ENCODE assay signal across 22 cellular contexts in genomic region chr11:33072465-33072864, GRCh38. TPM values are rescaled to one million over a fixed set of nuclear protein-coding genes. Genes with fewer than 3 reads are reported as not detected.
DNase-seq lines count a peak whose midpoint lies in the region; ATAC-seq, FAIRE-seq and TF ChIP-seq lines count a peak whose summit lies in the region.
"Had no signal": no experiment of that assay in that cellular context is flagged by ENCODE, and none has a peak within 500 bp of the region (broad histone marks: within the 10 kb centered on the region; RNA-seq: fewer than 3 reads in every experiment).

No MANE protein-coding gene starts in this region.

- H3K27me3 Mint-ChIP-seq in Caco-2 (ENCODE audit: insufficient read depth, unreplicated experiment) (no peaks in the 10 kb centered on the region), astrocyte (ENCODE audit: low read depth, unreplicated experiment) (no peaks in the 10 kb centered on the region)
- H3K27me3 Mint-ChIP-seq: B cell; CD4-positive, CD25-positive, alpha-beta regulatory T cell had no signal

- H3K36me3 ChIP-seq in Caco-2 (ENCODE audit: control insufficient read depth, insufficient read depth, low read length) (peaks cover 10% of the 10 kb centered on the region), astrocyte (ENCODE audit: insufficient read depth, low read length) (peaks cover 34% of the 10 kb centered on the region)

- intact Hi-C loops in Caco-2 (cut with micrococcal nuclease; ENCODE audit: unreplicated experiment), result no loop called here

- H3K4me3 Mint-ChIP-seq in Caco-2 (ENCODE audit: unreplicated experiment) (no peak overlapping the region), astrocyte (ENCODE audit: unreplicated experiment) (no peak overlapping the region)
- H3K4me3 Mint-ChIP-seq in stimulated activated effector memory CD8-positive, alpha-beta T cell treated with anti-CD3 and anti-CD28 coated beads, Interleukin-12 subunit alpha, Interleukin-12 subunit beta, amount 100 ng/mL, for 72 hours, result no peak overlapping the region
- H3K4me3 Mint-ChIP-seq: B cell; CD4-positive, CD25-positive, alpha-beta regulatory T cell; CD8-positive, alpha-beta T cell; GM23338; H9; HFFc6 had no signal

- CTCF ChIA-PET in Caco-2 (lab: Charles Lee), result no interaction called here

- H3K27me3 ChIP-seq in Caco-2 (replicated peaks; ENCODE audit: control insufficient read depth, insufficient read depth, low read length) (no peaks in the 10 kb centered on the region), astrocyte (ENCODE audit: insufficient read depth, low read length) (no peaks in the 10 kb centered on the region)
- H3K27me3 ChIP-seq: BLaER1 had no signal

- H3K4me1 Mint-ChIP-seq in Caco-2 (ENCODE audit: low read depth, unreplicated experiment), result no peaks in the 10 kb centered on the region
- no peaks in the 10 kb centered on the region for H3K4me1 Mint-ChIP-seq in astrocyte (ENCODE audit: low read depth, unreplicated experiment)
- H3K4me1 Mint-ChIP-seq in stimulated activated effector memory CD8-positive, alpha-beta T cell treated with anti-CD3 and anti-CD28 coated beads, Interleukin-12 subunit alpha, Interleukin-12 subunit beta, amount 100 ng/mL, for 72 hours, result no peaks in the 10 kb centered on the region
- H3K4me1 Mint-ChIP-seq: B cell; CD4-positive, CD25-positive, alpha-beta regulatory T cell; GM23338 had no signal

- H3K4me2 ChIP-seq in astrocyte (ENCODE audit: low read length), result no peak overlapping the region
- H3K4me2 ChIP-seq: BLaER1, GM23338 had no signal

- H3K4me1 ChIP-seq in Caco-2, result peaks cover 2% of the 10 kb centered on the region
- H3K4me1 ChIP-seq in astrocyte (ENCODE audit: insufficient read depth, low read length), result no peaks in the 10 kb centered on the region
- H3K4me1 ChIP-seq: BLaER1 had no signal

- H3K9me3 ChIP-seq in Caco-2, result no peaks in the 10 kb centered on the region
- H3K9me3 ChIP-seq in astrocyte (ENCODE audit: insufficient read depth, low read depth, low read length), result no peaks in the 10 kb centered on the region

- no peaks in the 10 kb centered on the region for H4K20me1 ChIP-seq in astrocyte (ENCODE audit: insufficient read depth, low read length)

- no peaks in the 10 kb centered on the region for H3K79me2 ChIP-seq in astrocyte (ENCODE audit: insufficient read depth, low read length)

- H3K4me3 ChIP-seq in Caco-2 (ENCODE audit: low read depth, low read length) (no peak overlapping the region), astrocyte (ENCODE audit: insufficient read depth, low read depth, low read length) (no peak overlapping the region)
- H3K4me3 ChIP-seq: BLaER1, GM23338 had no signal

- DNase-seq in Caco-2 (no peak), HTR-8/SVneo (ENCODE audit: insufficient read length, low spot score) (no peak), astrocyte (ENCODE audit: low read depth) (no peak), NCI-H1105 (lab: John Stamatoyannopoulos, UW) (no peak)
- DNase-seq in stimulated activated effector memory CD8-positive, alpha-beta T cell treated with anti-CD3 and anti-CD28 coated beads, Interleukin-12 subunit alpha, Interleukin-12 subunit beta, amount 100 ng/mL, for 72 hours (ENCODE audit: low spot score in 2 of 2), result no peak
- DNase-seq: CD4-positive, CD25-positive, alpha-beta regulatory T cell; CD8-positive, alpha-beta T cell; DMS 273 treated with DMSO at 0.1 percent for 48 hours; DMS79 treated with DMSO at 0.1 percent for 48 hours; GF-D8; H9; HFFc6 had no signal

- H3K27ac ChIP-seq in astrocyte (ENCODE audit: low read depth, low read length), result no peak overlapping the region
- H3K27ac ChIP-seq: 22Rv1, BLaER1, C4-2B had no signal

- POLR2A ChIA-PET in Caco-2 (lab: Charles Lee), result no interaction called here

- TF ChIP-seq CTCF in Caco-2 (IDR thresholded peaks at IDR 0.05; ENCODE audit: insufficient read depth in 1 of 2, low read depth in 1 of 2, low read length in 1 of 2, severe bottlenecking in 1 of 2, unreplicated experiment in 1 of 2), result no peak
- TF ChIP-seq CTCF in astrocyte (IDR thresholded peaks at IDR 0.05; ENCODE audit: insufficient read depth, low read depth, low read length), result no peak

- H2AFZ ChIP-seq in astrocyte (ENCODE audit: low read depth, low read length), result no peak overlapping the region
- H2AFZ ChIP-seq: GM23338 had no signal

- peaks cover 63% of the 10 kb centered on the region for H3K36me3 Mint-ChIP-seq in Caco-2 (ENCODE audit: insufficient read depth, unreplicated experiment)
- H3K36me3 Mint-ChIP-seq in astrocyte (ENCODE audit: low read depth, unreplicated experiment), result peaks cover 39% of the 10 kb centered on the region
- H3K36me3 Mint-ChIP-seq in stimulated activated effector memory CD8-positive, alpha-beta T cell treated with anti-CD3 and anti-CD28 coated beads, Interleukin-12 subunit alpha, Interleukin-12 subunit beta, amount 100 ng/mL, for 72 hours, result peaks cover 93% of the 10 kb centered on the region

- BruUV-seq in Caco-2 (replicated peaks; lab: Mats Ljungman, UMichigan), result no TSS peak

- no peak overlapping the region for H3K9ac ChIP-seq in astrocyte (ENCODE audit: low read length)
- H3K9ac ChIP-seq: BLaER1 had no signal

- H3K27ac Mint-ChIP-seq in Caco-2 (ENCODE audit: unreplicated experiment) (peak overlapping the region; percentile 12), astrocyte (ENCODE audit: unreplicated experiment) (peak overlapping the region; percentile 8)
- H3K27ac Mint-ChIP-seq in stimulated activated effector memory CD8-positive, alpha-beta T cell treated with anti-CD3 and anti-CD28 coated beads, Interleukin-12 subunit alpha, Interleukin-12 subunit beta, amount 100 ng/mL, for 72 hours, result peak overlapping the region; percentile 63
- H3K27ac Mint-ChIP-seq: B cell, GM23338, H9, HFFc6 had no signal

- no peak for ATAC-seq in stimulated activated effector memory CD8-positive, alpha-beta T cell treated with anti-CD3 and anti-CD28 coated beads, Interleukin-12 subunit alpha, Interleukin-12 subunit beta, amount 100 ng/mL, for 72 hours
- ATAC-seq in GM19397 (IDR thresholded peaks at IDR 0.05; ENCODE audit: unreplicated experiment) (no peak), HG03442 (IDR thresholded peaks at IDR 0.05; ENCODE audit: unreplicated experiment) (no peak)
- ATAC-seq: CD8-positive, alpha-beta T cell; GM23338 had no signal

- peak; percentile 28 for FAIRE-seq in HTR-8/SVneo (lab: Jason Lieb, UNC)
- FAIRE-seq in astrocyte (lab: Jason Lieb, UNC), result no peak
- FAIRE-seq: A204.1, D721Med, GM12892 had no signal

- no peaks in the 10 kb centered on the region for H3K9me3 Mint-ChIP-seq in Caco-2 (ENCODE audit: unreplicated experiment)
- no peaks in the 10 kb centered on the region for H3K9me3 Mint-ChIP-seq in astrocyte (ENCODE audit: unreplicated experiment)
- no peaks in the 10 kb centered on the region for H3K9me3 Mint-ChIP-seq in stimulated activated effector memory CD8-positive, alpha-beta T cell treated with anti-CD3 and anti-CD28 coated beads, Interleukin-12 subunit alpha, Interleukin-12 subunit beta, amount 100 ng/mL, for 72 hours
- H3K9me3 Mint-ChIP-seq: CD4-positive, CD25-positive, alpha-beta regulatory T cell; CD8-positive, alpha-beta T cell; GM23338; H9; HFFc6 had no signal

RNA-seq across cellular contexts. Expression of gene TCP11L1, which starts 33.1 kb away (rescaled TPM):
- total RNA-seq in Caco-2 (2022) (22.8 and 25.0 TPM in 2 replicates), astrocyte (28.8 and 29.7 TPM in 2 replicates)

RNA-seq across cellular contexts. Expression of gene DEPDC7, which starts 56.8 kb away (rescaled TPM):
- 17.0 and 17.2 TPM in 2 replicates for total RNA-seq in Caco-2 (2022)
- total RNA-seq in astrocyte, result 3.7 and 4.0 TPM in 2 replicates
- total RNA-seq: B cell had no signal

Comparison
In these comparisons a context has a peak if more than half of its experiments do, and no peak if none do; other contexts are left out.
1. H3K27ac Mint-ChIP-seq: peak in every context shown above with its lines; median percentile 63 in stimulated activated effector memory CD8-positive, alpha-beta T cell treated with anti-CD3 and anti-CD28 coated beads, Interleukin-12 subunit alpha, Interleukin-12 subunit beta, amount 100 ng/mL, for 72 hours; 12 in Caco-2; 8 in astrocyte.